ENCODE assay signal across 8 cellular contexts in genomic region chr17:79991924-79992656, GRCh38. TPM values are rescaled to one million over a fixed set of nuclear protein-coding genes. Genes with fewer than 3 reads are reported as not detected.
DNase-seq lines count a peak whose midpoint lies in the region; ATAC-seq and TF ChIP-seq lines count a peak whose summit lies in the region.

No MANE protein-coding gene starts in this region.

- H3K4me1 Mint-ChIP-seq in activated T-cell treated with anti-CD3 and anti-CD28 coated beads, Interleukin-2, amount 50 U/mL, for 72 hours (ENCODE audit: low read depth) = peaks cover 54% of the 10 kb centered on the region

- no peaks in the 10 kb centered on the region for H3K36me3 ChIP-seq in iPS DF 6.9 (ENCODE audit: control insufficient read depth, insufficient read depth, low read length)
- H3K36me3 ChIP-seq in stomach = no peaks in the 10 kb centered on the region

- H3K9me3 ChIP-seq in iPS DF 6.9 (ENCODE audit: control insufficient read depth, insufficient read depth, low read length) = no peaks in the 10 kb centered on the region
- H3K9me3 ChIP-seq in stomach = no peaks in the 10 kb centered on the region

- DNase-seq in AG04449 (ENCODE audit: low read depth, low spot score) (no peak), HuH-7.5 (ENCODE audit: low spot score) (peak; percentile 60), iPS DF 6.9 (ENCODE audit: low read depth, low spot score) (no peak), stomach (peak; percentile 50), dedifferentiated amniotic fluid mesenchymal stem cell (ENCODE audit: extremely low spot score) (no peak), activated gamma-delta T cell treated with Interleukin-2 at 50 U/mL for 16 hours (no peak)
- peak; percentile 22 to 34 for DNase-seq in activated T-cell treated with anti-CD3 and anti-CD28 coated beads, Interleukin-2, amount 50 U/mL, for 72 hours
- no peak for DNase-seq in stimulated activated CD4-positive, alpha-beta T cell treated with anti-CD3 and anti-CD28 coated beads, Interleukin-15, amount 100 ng/mL, for 24 hours

- peak overlapping the region; percentile 90 to 92 for H3K4me3 Mint-ChIP-seq in activated T-cell treated with anti-CD3 and anti-CD28 coated beads, Interleukin-2, amount 50 U/mL, for 72 hours

- POLR2A ChIA-PET in AG04449 (lab: Yijun Ruan, JAX) = interaction anchor here (0.9 kb wide), 1 partner anchor 44 kb away, joined by 3 read pairs; no protein-coding TSS in a partner anchor

- H3K27ac ChIP-seq in iPS DF 6.9 (ENCODE audit: low read length) (no peak overlapping the region), stomach (peak overlapping the region in 4 of 5 donors; percentile 24 to 65 (median 42))

- H3K36me3 Mint-ChIP-seq in activated T-cell treated with anti-CD3 and anti-CD28 coated beads, Interleukin-2, amount 50 U/mL, for 72 hours (ENCODE audit: insufficient read depth in 2 of 2) = peaks cover 3 to 8% of the 10 kb centered on the region in 2 donors

- peak; percentile 28 to 32 for ATAC-seq in activated T-cell treated with anti-CD3 and anti-CD28 coated beads, Interleukin-2, amount 50 U/mL, for 72 hours (replicated peaks in 1 of 2)

- TF ChIP-seq CTCF in AG04449 (IDR thresholded peaks at IDR 0.05; ENCODE audit: insufficient read depth, low read length, missing control alignments) (no peak), stomach (IDR thresholded peaks at IDR 0.05) (peak in 1 of 7 experiments; percentile 44)

- intact Hi-C loops in stomach (cut with DNase I; ENCODE audit: low total_unique reads) = loop anchor here (10.0 kb wide), 1 partner anchor 187 kb away; no protein-coding TSS in a partner anchor

- TF ChIP-seq EP300 in stomach (IDR thresholded peaks at IDR 0.05) = no peak

- no CpG with 5 or more reads among the region's 45 CpGs for WGBS in iPS DF 6.9 (ENCODE audit: insufficient coverage, insufficient read length)
- 5 to 10% (median 7%) methylated on average over 21 to 45 of the region's 45 CpGs for WGBS in stomach, 5 donors

- no peak for TF ChIP-seq POLR2A in stomach (IDR thresholded peaks at IDR 0.05)

- H3K4me3 ChIP-seq in AG04449 (ENCODE audit: low read depth, low read length) (peak overlapping the region; percentile 42), iPS DF 6.9 (ENCODE audit: low read length) (peak overlapping the region; percentile 30; the same call in 1 of the 2 replicates), stomach (peak overlapping the region; percentile 44 to 51 (median 48))

- H3K27me3 Mint-ChIP-seq in activated T-cell treated with anti-CD3 and anti-CD28 coated beads, Interleukin-2, amount 50 U/mL, for 72 hours (ENCODE audit: low read depth) = no peaks in the 10 kb centered on the region

- H3K4me1 ChIP-seq in iPS DF 6.9 (ENCODE audit: control insufficient read depth, insufficient read depth, low read length) (peaks cover 18% of the 10 kb centered on the region), stomach (peaks cover 62 to 73% (median 73%) of the 10 kb centered on the region in 4 donors)

- CTCF ChIA-PET in AG04449 (lab: Yijun Ruan, JAX) = interaction anchor here (0.6 to 4.6 kb wide), 23 partner anchors 8 to 253 kb away, joined by 3 to 128 read pairs (median 4); partner anchors contain the start of gene GAA

- peak overlapping the region; percentile 49 for H3K27ac Mint-ChIP-seq in activated T-cell treated with anti-CD3 and anti-CD28 coated beads, Interleukin-2, amount 50 U/mL, for 72 hours

- H3K27me3 ChIP-seq in iPS DF 6.9 (ENCODE audit: control insufficient read depth, insufficient read depth, low read length) = no peaks in the 10 kb centered on the region
- H3K27me3 ChIP-seq in stomach = no peaks in the 10 kb centered on the region

- H3K9me3 Mint-ChIP-seq in activated T-cell treated with anti-CD3 and anti-CD28 coated beads, Interleukin-2, amount 50 U/mL, for 72 hours = no peaks in the 10 kb centered on the region

RNA-seq across cellular contexts. Expression of gene TBC1D16, which starts 43.6 kb away (rescaled TPM):
- 10 to 100 TPM; 15.8 to 32.8 TPM for total RNA-seq in activated T-cell treated with anti-CD3 and anti-CD28 coated beads, Interleukin-2, amount 50 U/mL, for 72 hours
- total RNA-seq in stomach = 10 to 100 TPM; 12.7 to 22.2 (median 21.0) TPM
- polyA plus RNA-seq in stomach = 10 to 100 TPM in 1 of 3 donors, 1 to 10 TPM in 2; 3.0 to 17.1 (median 6.6) TPM

RNA-seq across cellular contexts. Expression of gene CCDC40, which starts 44.4 kb away (rescaled TPM):
- 1 to 10 TPM in 1 of 2 donors, under 1 TPM in 1; 0.53 to 1.3 TPM for total RNA-seq in activated T-cell treated with anti-CD3 and anti-CD28 coated beads, Interleukin-2, amount 50 U/mL, for 72 hours
- 10 to 100 TPM in 2 of 5 donors, 1 to 10 TPM in 3; 3.5 to 56.2 (median 5.8) TPM for total RNA-seq in stomach
- polyA plus RNA-seq in stomach = 1 to 10 TPM in 2 of 3 donors, under 1 TPM in 1; 0.61 to 2.2 (median 1.6) TPM

Comparison
In these comparisons a context has a peak if more than half of its experiments do, and no peak if none do; other contexts are left out.
1. DNase-seq: peak in HuH-7.5 (single experiment), activated T-cell treated with anti-CD3 and anti-CD28 coated beads, Interleukin-2, amount 50 U/mL, for 72 hours (2 of 2) and stomach (single experiment); none in AG04449 (single experiment), iPS DF 6.9 (single experiment), stimulated activated CD4-positive, alpha-beta T cell treated with anti-CD3 and anti-CD28 coated beads, Interleukin-15, amount 100 ng/mL, for 24 hours (single experiment), dedifferentiated amniotic fluid mesenchymal stem cell (single experiment) and activated gamma-delta T cell treated with Interleukin-2 at 50 U/mL for 16 hours (single experiment).
2. Peak in every context shown above with its lines, with median percentiles within 50 percentile points of each other: H3K4me3 ChIP-seq.